ENCODE assay signal across 11 cellular contexts in the genomic region with DNA sequence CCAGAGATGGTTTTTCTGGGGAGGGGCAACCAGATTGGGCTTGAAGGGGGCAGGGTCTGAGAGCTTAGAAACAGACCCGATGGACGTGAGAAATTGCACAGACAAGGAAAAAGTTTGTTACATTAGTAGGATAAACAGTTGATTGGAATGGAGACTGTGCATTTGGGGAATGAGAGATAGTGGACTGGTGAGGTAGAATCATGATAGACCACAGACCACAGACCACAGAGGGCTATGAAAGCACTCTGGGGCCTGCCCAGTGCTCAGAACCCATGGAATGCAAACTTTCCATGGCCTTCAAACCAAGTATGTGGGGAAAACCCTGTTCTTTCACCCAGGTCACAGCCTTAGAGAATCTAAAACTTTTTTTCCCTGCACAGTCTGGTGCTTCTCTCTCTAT.
DNase-seq lines count a peak whose midpoint lies in the region; TF ChIP-seq lines count a peak whose summit lies in the region.
"Had no signal": no experiment of that assay in that cellular context is flagged by ENCODE, and none has a peak within 500 bp of the region (broad histone marks: within the 10 kb centered on the region; RNA-seq: fewer than 3 reads in every experiment).

No MANE protein-coding gene starts in this region.

- in situ Hi-C loops in G401 (cut with HindIII; ENCODE audit: low sequenced_read_pairs) = no loop called here

- no peak overlapping the region for H3K4me3 ChIP-seq in skeletal muscle cell (ENCODE audit: low read depth, low read length)

- H3K27ac ChIP-seq in epithelial cell of prostate = peak overlapping the region; percentile 74
- no peak overlapping the region for H3K27ac ChIP-seq in RWPE1

- no peak for TF ChIP-seq CTCF in RWPE1 (conservative IDR thresholded peaks at IDR 0.05; ENCODE audit: low read depth)

- POLR2A ChIA-PET in RWPE1 (lab: Yijun Ruan, JAX; ENCODE audit: low non-redundant PET) = no interaction called here

- DNase-seq in GM04503 (ENCODE audit: low read depth) (peak; percentile 89), HK-2 (ENCODE audit: unreplicated experiment) (peak; percentile 84), epithelial cell of prostate (ENCODE audit: low read depth, low spot score) (no peak), skeletal muscle cell (ENCODE audit: low read depth) (peak; percentile 87), RWPE1 (ENCODE audit: low spot score) (no peak), G401 (ENCODE audit: low spot score) (no peak), superior temporal gyrus (ENCODE audit: extremely low spot score) (no peak)
- DNase-seq in activated effector memory CD4-positive, alpha-beta T cell treated with anti-CD3 and anti-CD28 coated beads, Interleukin-2, amount 50 U/mL, for 16 hours = no peak
- DNase-seq: activated naive CD4-positive, alpha-beta T cell; NCI-H1436 treated with DMSO at 0.1 percent for 48 hours; stimulated activated CD8-positive, alpha-beta memory T cell treated with anti-CD3 and anti-CD28 coated beads, Interleukin-4, amount 100 ng/mL, for 48 hours had no signal

- CTCF ChIA-PET in RWPE1 (lab: Yijun Ruan, JAX) = no interaction called here

Comparison
In these comparisons a context has a peak if more than half of its experiments do, and no peak if none do; other contexts are left out.
1. DNase-seq: peak in GM04503 (single experiment), HK-2 (single experiment) and skeletal muscle cell (single experiment); none in epithelial cell of prostate (single experiment), RWPE1 (single experiment), activated effector memory CD4-positive, alpha-beta T cell treated with anti-CD3 and anti-CD28 coated beads, Interleukin-2, amount 50 U/mL, for 16 hours (single experiment), G401 (single experiment) and superior temporal gyrus (single experiment).